In genomic region chr1:234558186-234558836, GRCh38 we compare ENCODE assay signal across 22 cellular contexts. TPM values are rescaled to one million over a fixed set of nuclear protein-coding genes. Genes with fewer than 3 reads are reported as not detected.
DNase-seq lines count a peak whose midpoint lies in the region; ATAC-seq and TF ChIP-seq lines count a peak whose summit lies in the region.
"Had no signal": no experiment of that assay in that cellular context is flagged by ENCODE, and none has a peak within 500 bp of the region (broad histone marks: within the 10 kb centered on the region; RNA-seq: fewer than 3 reads in every experiment).

No MANE protein-coding gene starts in this region.

- H3K36me3 ChIP-seq in A673 (ENCODE audit: insufficient read depth, low read length, poor library complexity, severe bottlenecking) (no peaks in the 10 kb centered on the region), GM23248 (ENCODE audit: low read depth) (no peaks in the 10 kb centered on the region), endodermal cell (ENCODE audit: control insufficient read depth, insufficient read depth, low read length) (no peaks in the 10 kb centered on the region)
- H3K36me3 ChIP-seq: adrenal gland, neural progenitor cell, upper lobe of left lung had no signal

- no peaks in the 10 kb centered on the region for H3K36me3 Mint-ChIP-seq in endodermal cell (ENCODE audit: low read depth)
- H3K36me3 Mint-ChIP-seq: CD8-positive, alpha-beta T cell; neural progenitor cell had no signal

- H3K27me3 ChIP-seq in A673 (replicated peaks; ENCODE audit: insufficient read depth, low read depth, low read length, poor library complexity) = no peaks in the 10 kb centered on the region
- no peaks in the 10 kb centered on the region for H3K27me3 ChIP-seq in GM23248 (replicated peaks; ENCODE audit: insufficient read depth)
- H3K27me3 ChIP-seq in endodermal cell (ENCODE audit: control insufficient read depth, insufficient read depth, low read length, poor library complexity, severe bottlenecking) = no peaks in the 10 kb centered on the region
- H3K27me3 ChIP-seq: adrenal gland, neural progenitor cell, upper lobe of left lung had no signal

- peaks cover 20% of the 10 kb centered on the region for H3K4me1 ChIP-seq in A673 (ENCODE audit: insufficient read depth, low read length, poor library complexity, severe bottlenecking)
- peaks cover 12% of the 10 kb centered on the region for H3K4me1 ChIP-seq in GM23248 (ENCODE audit: insufficient read depth)
- H3K4me1 ChIP-seq in endodermal cell (ENCODE audit: control insufficient read depth, insufficient read depth, low read length) = peaks cover 6% of the 10 kb centered on the region
- H3K4me1 ChIP-seq: neural progenitor cell had no signal

- intact Hi-C loops in A673 (cut with micrococcal nuclease; ENCODE audit: unreplicated experiment) = no loop called here

- 80% methylated on average over 15 of the region's 15 CpGs for WGBS in GM23248 (ENCODE audit: low coverage in 1 of 2, low lambda C conversion rate in 2 of 2, missing lambda C conversion rate in 2 of 2), 2 experiments
- 95 to 97% methylated on average over 6 to 15 of the region's 15 CpGs for WGBS in endodermal cell (ENCODE audit: insufficient coverage in 1 of 2, insufficient read length in 1 of 2), 2 experiments

- H3K27me3 Mint-ChIP-seq in endodermal cell (ENCODE audit: insufficient read depth) = no peaks in the 10 kb centered on the region
- H3K27me3 Mint-ChIP-seq: central memory CD8-positive, alpha-beta T cell had no signal

- no peak overlapping the region for H3K27ac ChIP-seq in A673 (ENCODE audit: low read depth, low read length, poor library complexity, severe bottlenecking)
- H3K27ac ChIP-seq in GM23248 = no peak overlapping the region
- H3K27ac ChIP-seq in endodermal cell (ENCODE audit: low read depth, low read length) = no peak overlapping the region
- H3K27ac ChIP-seq: adrenal gland, neural progenitor cell, upper lobe of left lung had no signal

- H3K9me2 ChIP-seq in GM23248 (ENCODE audit: insufficient read depth) = no peaks in the 10 kb centered on the region

- DNase-seq in A673 (ENCODE audit: low spot score) = peak; percentile 31
- DNase-seq in GM23248 = peak; percentile 30
- peak; percentile 80 for DNase-seq in SIG-M5 (lab: John Stamatoyannopoulos, UW)
- DNase-seq in endodermal cell = peak; percentile 13
- DNase-seq in D341Med (ENCODE audit: low spot score) = no peak
- DNase-seq: ACHN; adrenal gland; CD8-positive, alpha-beta T cell; foreskin fibroblast; left cardiac atrium; midbrain; NCI-H1048; NCI-H524 treated with DMSO at 0.1 percent for 48 hours; stimulated activated CD4-positive, alpha-beta T cell treated with anti-CD3 and anti-CD28 coated beads, Interleukin-15, amount 100 ng/mL, for 24 hours; stimulated activated naive CD8-positive, alpha-beta T cell treated with anti-CD3 and anti-CD28 coated beads, Interleukin-15, Interleukin-2, amounts not matched to agents 100 U/mL and 50 U/mL, for 24 hours; upper lobe of left lung had no signal

- no peaks in the 10 kb centered on the region for H4K20me1 ChIP-seq in GM23248 (ENCODE audit: insufficient read depth)

- H3K9ac ChIP-seq in GM23248 (no peak overlapping the region), endodermal cell (ENCODE audit: extremely low read depth, low read length, poor library complexity, severe bottlenecking) (no peak overlapping the region)
- H3K9ac ChIP-seq: neural progenitor cell had no signal

- BruUV-seq in A673 (replicated peaks; lab: Mats Ljungman, UMichigan) = no TSS peak

- no peak for TF ChIP-seq CTCF in A673 (conservative IDR thresholded peaks at IDR 0.05; ENCODE audit: low read depth, low read length)
- no peak for TF ChIP-seq CTCF in endodermal cell (conservative IDR thresholded peaks at IDR 0.05)

- no peak for ATAC-seq in GM18517 (IDR thresholded peaks at IDR 0.05; ENCODE audit: unreplicated experiment)
- no peak for ATAC-seq in GM19467 (IDR thresholded peaks at IDR 0.05; ENCODE audit: unreplicated experiment)
- no peak for ATAC-seq in HG03460 (IDR thresholded peaks at IDR 0.05; ENCODE audit: unreplicated experiment)
- ATAC-seq: activated T-helper 17 cell treated with anti-CD3 and anti-CD28 coated beads, Interleukin-2, amount 50 U/mL, for 72 hours; CD8-positive, alpha-beta T cell; left cardiac atrium; stimulated activated naive CD8-positive, alpha-beta T cell treated with anti-CD3 and anti-CD28 coated beads, Interleukin-15, Interleukin-2, amounts not matched to agents 100 U/mL and 50 U/mL, for 24 hours had no signal

- no peak overlapping the region for H3K4me3 ChIP-seq in A673 (ENCODE audit: low read depth, low read length, poor library complexity, severe bottlenecking)
- H3K4me3 ChIP-seq in GM23248 = no peak overlapping the region
- no peak overlapping the region for H3K4me3 ChIP-seq in endodermal cell (ENCODE audit: low read length)
- H3K4me3 ChIP-seq: adrenal gland, neural progenitor cell, upper lobe of left lung had no signal

- no peaks in the 10 kb centered on the region for H3K9me3 Mint-ChIP-seq in endodermal cell
- H3K9me3 Mint-ChIP-seq: activated T-helper 17 cell treated with anti-CD3 and anti-CD28 coated beads, Interleukin-2, amount 50 U/mL, for 72 hours; CD8-positive, alpha-beta T cell; central memory CD8-positive, alpha-beta T cell had no signal

- no peak overlapping the region for H3K27ac Mint-ChIP-seq in endodermal cell
- H3K27ac Mint-ChIP-seq: activated T-helper 17 cell treated with anti-CD3 and anti-CD28 coated beads, Interleukin-2, amount 50 U/mL, for 72 hours; CD8-positive, alpha-beta T cell; neural progenitor cell had no signal

- H3F3A ChIP-seq in GM23248 (ENCODE audit: insufficient read depth) = peaks cover 13% of the 10 kb centered on the region

- no peaks in the 10 kb centered on the region for H3K9me3 ChIP-seq in A673 (ENCODE audit: low read depth, low read length, poor library complexity, severe bottlenecking)
- no peaks in the 10 kb centered on the region for H3K9me3 ChIP-seq in GM23248 (ENCODE audit: low read depth)
- H3K9me3 ChIP-seq in endodermal cell (ENCODE audit: control insufficient read depth, low read length) = no peaks in the 10 kb centered on the region
- H3K9me3 ChIP-seq: adrenal gland, upper lobe of left lung had no signal

- no peak overlapping the region for H3K4me2 ChIP-seq in GM23248 (ENCODE audit: unreplicated experiment)
- H3K4me2 ChIP-seq: neural progenitor cell had no signal

- no peaks in the 10 kb centered on the region for H3K79me2 ChIP-seq in GM23248 (ENCODE audit: insufficient read depth)

- H3K4me3 Mint-ChIP-seq in endodermal cell = no peak overlapping the region
- H3K4me3 Mint-ChIP-seq: activated T-helper 17 cell treated with anti-CD3 and anti-CD28 coated beads, Interleukin-2, amount 50 U/mL, for 72 hours; CD8-positive, alpha-beta T cell; central memory CD8-positive, alpha-beta T cell; neural progenitor cell had no signal

- POLR2A ChIA-PET in A673 (lab: Charles Lee; ENCODE audit: low non-redundant PET) = no interaction called here

- in situ Hi-C loops in GM23248 (cut with MboI) = no loop called here

- H2AFZ ChIP-seq in GM23248 = no peak overlapping the region
- H2AFZ ChIP-seq: neural progenitor cell had no signal

- H3K4me1 Mint-ChIP-seq in endodermal cell = peaks cover 7% of the 10 kb centered on the region
- H3K4me1 Mint-ChIP-seq: activated T-helper 17 cell treated with anti-CD3 and anti-CD28 coated beads, Interleukin-2, amount 50 U/mL, for 72 hours; central memory CD8-positive, alpha-beta T cell had no signal

- CTCF ChIA-PET in A673 (lab: Charles Lee) = no interaction called here

RNA-seq across cellular contexts. Expression of gene IRF2BP2, which starts 51.7 kb away (rescaled TPM):
- total RNA-seq in A673 (2021) = 39.9 and 43.8 TPM in 2 replicates
- 60.7 and 69.3 TPM in 2 replicates for total RNA-seq in GM23248 (2014; rRNA removed; shearing (Covaris generic))
- 12.9 and 13.0 TPM in 2 replicates for polyA plus RNA-seq in GM23248 (2016; fragmentation: Nextera tagmentation; extraction: Ambion mirVana)
- 10 to 100 TPM; 41.6 to 45.7 TPM for total RNA-seq in endodermal cell
- 63.2 TPM for polyA plus RNA-seq in endodermal cell (2013, experiment 1 of 2)
- 56.4 TPM for polyA plus RNA-seq in endodermal cell (2013, experiment 2 of 2)
